ENCODE assay signal across 23 cellular contexts in the genomic region with DNA sequence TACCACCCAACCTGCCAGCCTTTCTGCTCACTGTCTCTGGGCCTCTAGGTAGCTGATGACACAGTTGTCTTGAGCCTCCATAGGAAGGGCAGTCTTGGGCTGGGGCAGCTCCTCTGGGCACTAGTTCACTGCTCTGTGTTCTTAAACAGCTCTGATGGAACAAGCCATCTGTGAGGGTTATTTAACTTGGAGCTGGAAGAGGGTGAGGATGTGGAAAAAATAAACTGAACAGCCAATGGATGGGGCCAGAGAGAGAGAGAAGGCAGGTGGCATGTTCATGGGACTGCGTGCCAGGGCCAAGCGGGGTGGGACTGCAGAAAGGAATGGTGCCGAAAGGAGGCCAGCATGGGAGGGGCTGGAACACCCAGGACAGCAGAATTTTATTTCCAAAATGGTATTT. TPM values are rescaled to one million over a fixed set of nuclear protein-coding genes. Genes with fewer than 3 reads are reported as not detected.
A peak's percentile ranks its signal among the peaks of the same experiment; 100 is the strongest.
DNase-seq lines count a peak whose midpoint lies in the region; ATAC-seq and TF ChIP-seq lines count a peak whose summit lies in the region.
"Had no signal": no experiment of that assay in that cellular context is flagged by ENCODE, and none has a peak within 500 bp of the region (broad histone marks: within the 10 kb centered on the region; RNA-seq: fewer than 3 reads in every experiment).

No MANE protein-coding gene starts in this region.

- no peaks in the 10 kb centered on the region for H3K27me3 ChIP-seq in muscle layer of colon (ENCODE audit: control insufficient read depth in 1 of 2, insufficient read depth in 2 of 2, low read length in 2 of 2)
- H3K27me3 ChIP-seq: right lobe of liver, uterus had no signal

- no peak overlapping the region for H3K9ac ChIP-seq in muscle layer of colon (ENCODE audit: low read length)

- H3K4me1 ChIP-seq in muscle layer of colon (ENCODE audit: insufficient read depth, low read length) = peaks cover 35% of the 10 kb centered on the region
- H3K4me1 ChIP-seq: right lobe of liver, uterus had no signal

- peaks cover 20% of the 10 kb centered on the region for H3K36me3 Mint-ChIP-seq in activated naive CD8-positive, alpha-beta T cell treated with anti-CD3 and anti-CD28 coated beads, Interleukin-2, amount 10 ng/mL, durations not matched to agents 7 days and 5 days
- peaks cover 13% of the 10 kb centered on the region for H3K36me3 Mint-ChIP-seq in activated naive CD8-positive, alpha-beta T cell treated with anti-CD3 and anti-CD28 coated beads, Interleukin-2, amount 50 U/mL, for 24 hours (ENCODE audit: low read depth)

- H3K27ac Mint-ChIP-seq in activated naive CD8-positive, alpha-beta T cell treated with anti-CD3 and anti-CD28 coated beads, Interleukin-2, amount 10 ng/mL, durations not matched to agents 7 days and 5 days = no peak overlapping the region
- no peak overlapping the region for H3K27ac Mint-ChIP-seq in activated naive CD8-positive, alpha-beta T cell treated with anti-CD3 and anti-CD28 coated beads, Interleukin-2, amount 50 U/mL, for 24 hours
- H3K27ac Mint-ChIP-seq: CD14-positive monocyte; endodermal cell; stimulated activated naive CD8-positive, alpha-beta T cell treated with anti-CD3 and anti-CD28 coated beads, Interleukin-15, amount 100 ng/mL, for 72 hours had no signal

- H3K4me3 Mint-ChIP-seq in activated naive CD8-positive, alpha-beta T cell treated with anti-CD3 and anti-CD28 coated beads, Interleukin-2, amount 10 ng/mL, durations not matched to agents 7 days and 5 days = no peak overlapping the region
- H3K4me3 Mint-ChIP-seq in activated naive CD8-positive, alpha-beta T cell treated with anti-CD3 and anti-CD28 coated beads, Interleukin-2, amount 50 U/mL, for 24 hours = no peak overlapping the region
- H3K4me3 Mint-ChIP-seq: CD14-positive monocyte; endodermal cell; naive B cell; stimulated activated naive CD8-positive, alpha-beta T cell treated with anti-CD3 and anti-CD28 coated beads, Interleukin-15, amount 100 ng/mL, for 72 hours had no signal

- no peak overlapping the region for H3K4me3 ChIP-seq in coronary artery
- H3K4me3 ChIP-seq in muscle layer of colon (ENCODE audit: low read depth in 1 of 2, low read length in 2 of 2) = no peak overlapping the region
- H3K4me3 ChIP-seq: GM12878, HAP-1, lung, right lobe of liver, uterus had no signal

- no peaks in the 10 kb centered on the region for H3K9me3 Mint-ChIP-seq in activated naive CD8-positive, alpha-beta T cell treated with anti-CD3 and anti-CD28 coated beads, Interleukin-2, amount 10 ng/mL, durations not matched to agents 7 days and 5 days
- H3K9me3 Mint-ChIP-seq in activated naive CD8-positive, alpha-beta T cell treated with anti-CD3 and anti-CD28 coated beads, Interleukin-2, amount 50 U/mL, for 24 hours = no peaks in the 10 kb centered on the region
- H3K9me3 Mint-ChIP-seq: CD14-positive monocyte; endodermal cell; naive B cell; stimulated activated naive CD8-positive, alpha-beta T cell treated with anti-CD3 and anti-CD28 coated beads, Interleukin-15, amount 100 ng/mL, for 72 hours had no signal

- ATAC-seq in activated naive CD8-positive, alpha-beta T cell treated with anti-CD3 and anti-CD28 coated beads, Interleukin-2, amount 10 ng/mL, durations not matched to agents 7 days and 5 days (ENCODE audit: low read depth) = no peak
- ATAC-seq in activated naive CD8-positive, alpha-beta T cell treated with anti-CD3 and anti-CD28 coated beads, Interleukin-2, amount 50 U/mL, for 24 hours = no peak
- no peak for ATAC-seq in HG02678 (IDR thresholded peaks at IDR 0.05; ENCODE audit: unreplicated experiment)
- ATAC-seq: GM12878; stimulated activated naive CD8-positive, alpha-beta T cell treated with anti-CD3 and anti-CD28 coated beads, Interleukin-15, amount 100 ng/mL, for 72 hours had no signal

- no peak for TF ChIP-seq CTCF in coronary artery (IDR thresholded peaks at IDR 0.05)

- DNase-seq in activated naive CD8-positive, alpha-beta T cell treated with anti-CD3 and anti-CD28 coated beads, Interleukin-2, amount 10 ng/mL, durations not matched to agents 7 days and 5 days = peak; percentile 7
- no peak for DNase-seq in activated naive CD8-positive, alpha-beta T cell treated with anti-CD3 and anti-CD28 coated beads, Interleukin-2, amount 50 U/mL, for 24 hours
- no peak for DNase-seq in coronary artery (ENCODE audit: low spot score)
- no peak for DNase-seq in HCEC 1CT
- no peak for DNase-seq in NOMO-1 treated with DMSO at 0.1 percent for 48 hours (lab: John Stamatoyannopoulos, UW; ENCODE audit: unreplicated experiment)
- no peak for DNase-seq in NAMALWA (ENCODE audit: low spot score)
- DNase-seq: activated CD4-positive, alpha-beta T cell treated with anti-CD3 and anti-CD28 coated beads for 48 hours; activated gamma-delta T cell; endodermal cell; GF-D8; naive B cell; NCI-H1436 treated with DMSO at 0.1 percent for 48 hours; stimulated activated CD4-positive, alpha-beta T cell treated with anti-CD3 and anti-CD28 coated beads, Interleukin-2, amount 100 ng/mL, for 24 hours; stimulated activated naive CD8-positive, alpha-beta T cell treated with anti-CD3 and anti-CD28 coated beads, Interleukin-15, amount 100 ng/mL, for 72 hours; SW 1271; uterus had no signal

- no peaks in the 10 kb centered on the region for H3K27me3 Mint-ChIP-seq in activated naive CD8-positive, alpha-beta T cell treated with anti-CD3 and anti-CD28 coated beads, Interleukin-2, amount 10 ng/mL, durations not matched to agents 7 days and 5 days
- H3K27me3 Mint-ChIP-seq in activated naive CD8-positive, alpha-beta T cell treated with anti-CD3 and anti-CD28 coated beads, Interleukin-2, amount 50 U/mL, for 24 hours = no peaks in the 10 kb centered on the region
- H3K27me3 Mint-ChIP-seq: naive B cell; stimulated activated naive CD8-positive, alpha-beta T cell treated with anti-CD3 and anti-CD28 coated beads, Interleukin-15, amount 100 ng/mL, for 72 hours had no signal

- peaks cover 3% of the 10 kb centered on the region for H3K36me3 ChIP-seq in muscle layer of colon (ENCODE audit: insufficient read depth, low read length)
- H3K36me3 ChIP-seq: HAP-1, right lobe of liver, uterus had no signal

- H3K4me1 Mint-ChIP-seq in activated naive CD8-positive, alpha-beta T cell treated with anti-CD3 and anti-CD28 coated beads, Interleukin-2, amount 10 ng/mL, durations not matched to agents 7 days and 5 days = peaks cover 28% of the 10 kb centered on the region
- peaks cover 4% of the 10 kb centered on the region for H3K4me1 Mint-ChIP-seq in activated naive CD8-positive, alpha-beta T cell treated with anti-CD3 and anti-CD28 coated beads, Interleukin-2, amount 50 U/mL, for 24 hours

- no peaks in the 10 kb centered on the region for H3K9me3 ChIP-seq in muscle layer of colon (ENCODE audit: low read length)
- H3K9me3 ChIP-seq: HAP-1, right lobe of liver, uterus had no signal

- peak overlapping the region; percentile 62 to 87 for H3K27ac ChIP-seq in coronary artery
- peak overlapping the region; percentile 39 for H3K27ac ChIP-seq in muscle layer of colon (ENCODE audit: low read depth, low read length)
- H3K27ac ChIP-seq: uterus had no signal

- POLR2A ChIA-PET in activated naive CD8-positive, alpha-beta T cell treated with anti-CD3 and anti-CD28 coated beads, Interleukin-2, amount 10 ng/mL, durations not matched to agents 7 days and 5 days (lab: Charles Lee) = interaction anchor here (0.5 to 0.8 kb wide), 2 partner anchors 123 to 209 kb away, joined by 3 to 6 read pairs; no protein-coding TSS in a partner anchor

RNA-seq across cellular contexts. Expression of a gene that starts 52.6 kb away (rescaled TPM):
- 10 to 100 TPM; 62.1 to 64.3 TPM for total RNA-seq in activated naive CD8-positive, alpha-beta T cell treated with anti-CD3 and anti-CD28 coated beads, Interleukin-2, amount 10 ng/mL, durations not matched to agents 7 days and 5 days
